Comparison of ENCODE assay signal across 19 cellular contexts in genomic region chr9:116358251-116358650, GRCh38.
"Had no signal": no experiment of that assay in that cellular context is flagged by ENCODE, and none has a peak within 500 bp of the region (broad histone marks: within the 10 kb centered on the region; RNA-seq: fewer than 3 reads in every experiment).

No MANE protein-coding gene starts in this region.

- H3K4me3 Mint-ChIP-seq: memory B cell; naive thymus-derived CD4-positive, alpha-beta T cell; natural killer cell treated with Interleukin-12 subunit alpha and Interleukin-12 subunit beta and Interleukin-15 and Interleukin-18, amount 100 ng/mL, for 72 hours; stimulated activated memory B cell treated with anti-CD40 and anti-IgM and Interleukin-4, amounts not matched to agents 10 μg/mL and 1 μg/mL and 100 μg/mL, for 72 hours; stimulated activated naive CD8-positive, alpha-beta T cell treated with anti-CD3 and anti-CD28 coated beads, Interleukin-15, amount 100 ng/mL, for 72 hours had no signal

- H3K27me3 Mint-ChIP-seq: natural killer cell treated with Interleukin-12 subunit alpha and Interleukin-12 subunit beta and Interleukin-15 and Interleukin-18, amount 100 ng/mL, for 72 hours; progenitor cell of endocrine pancreas had no signal

- H3K36me3 Mint-ChIP-seq: memory B cell; natural killer cell treated with Interleukin-12 subunit alpha and Interleukin-12 subunit beta and Interleukin-15 and Interleukin-18, amount 100 ng/mL, for 72 hours; stimulated activated memory B cell treated with anti-CD40 and anti-IgM and Interleukin-4, amounts not matched to agents 10 μg/mL and 1 μg/mL and 100 μg/mL, for 72 hours had no signal

- H3K9me3 Mint-ChIP-seq: stimulated activated memory B cell treated with anti-CD40 and anti-IgM and Interleukin-4, amounts not matched to agents 10 μg/mL and 1 μg/mL and 100 μg/mL, for 72 hours had no signal

- DNase-seq: islet precursor cell; left ventricle myocardium inferior; midbrain; mucosa of descending colon; naive thymus-derived CD4-positive, alpha-beta T cell; ovary; right lobe of liver; stimulated activated CD4-positive, alpha-beta T cell treated with anti-CD3 and anti-CD28 coated beads, Interleukin-1b, Interleukin-23, amount 100 ng/mL, for 48 hours; stimulated activated CD4-positive, alpha-beta T cell treated with anti-CD3 and anti-CD28 coated beads, Interleukin-2, amount 100 ng/mL, for 48 hours; stimulated activated CD4-positive, alpha-beta T cell treated with anti-CD3 and anti-CD28 coated beads, Interleukin-4, amount 100 ng/mL, for 4 hours; stimulated activated CD8-positive, alpha-beta memory T cell treated with anti-CD3 and anti-CD28 coated beads, Interleukin-4, amount 100 ng/mL, for 48 hours; stimulated activated naive CD4-positive, alpha-beta T cell treated with Interleukin-2 at 50 U/mL for 16 hours; stimulated activated naive CD8-positive, alpha-beta T cell treated with anti-CD3 and anti-CD28 coated beads, Interleukin-15, amount 100 ng/mL, for 72 hours; substantia nigra; upper lobe of left lung had no signal

- H3K4me1 Mint-ChIP-seq: memory B cell; stimulated activated memory B cell treated with anti-CD40 and anti-IgM and Interleukin-4, amounts not matched to agents 10 μg/mL and 1 μg/mL and 100 μg/mL, for 72 hours; stimulated activated naive CD8-positive, alpha-beta T cell treated with anti-CD3 and anti-CD28 coated beads, Interleukin-15, amount 100 ng/mL, for 72 hours had no signal

- H3K27ac Mint-ChIP-seq: memory B cell; natural killer cell treated with Interleukin-12 subunit alpha and Interleukin-12 subunit beta and Interleukin-15 and Interleukin-18, amount 100 ng/mL, for 72 hours; progenitor cell of endocrine pancreas; stimulated activated memory B cell treated with anti-CD40 and anti-IgM and Interleukin-4, amounts not matched to agents 10 μg/mL and 1 μg/mL and 100 μg/mL, for 72 hours; stimulated activated naive CD8-positive, alpha-beta T cell treated with anti-CD3 and anti-CD28 coated beads, Interleukin-15, amount 100 ng/mL, for 72 hours had no signal
